9 cellular contexts compared by ENCODE assay signal in genomic region chr1:78145105-78145580, GRCh38.
A peak's percentile ranks its signal among the peaks of the same experiment; 100 is the strongest.
DNase-seq lines count a peak whose midpoint lies in the region; FAIRE-seq and TF ChIP-seq lines count a peak whose summit lies in the region.
"Had no signal": no experiment of that assay in that cellular context is flagged by ENCODE, and none has a peak within 500 bp of the region (broad histone marks: within the 10 kb centered on the region; RNA-seq: fewer than 3 reads in every experiment).

No MANE protein-coding gene starts in this region.

- H2BK120ac ChIP-seq in H9 (ENCODE audit: low read depth, low read length, poor library complexity, severe bottlenecking): no peak overlapping the region

- H3K14ac ChIP-seq in H9 (ENCODE audit: insufficient read depth, low read length): no peak overlapping the region

- no peak overlapping the region for H2BK12ac ChIP-seq in H9 (ENCODE audit: insufficient read length, low read depth, low read length)

- no peaks in the 10 kb centered on the region for H3K4me1 Mint-ChIP-seq in H9

- no peaks in the 10 kb centered on the region for H3K79me1 ChIP-seq in H9 (ENCODE audit: insufficient read depth, low read depth, low read length, poor library complexity, severe bottlenecking)

- no peak overlapping the region for H3T11ph ChIP-seq in H9 (ENCODE audit: low read length)

- H3K79me2 ChIP-seq in H9 (ENCODE audit: insufficient read depth, low read length) (no peaks in the 10 kb centered on the region), KMS-11 (ENCODE audit: insufficient read depth, low read depth) (no peaks in the 10 kb centered on the region), keratinocyte (ENCODE audit: control insufficient read depth, insufficient read depth, low read length) (no peaks in the 10 kb centered on the region)

- H3K4me1 ChIP-seq in H9 (ENCODE audit: insufficient read depth, low read length) (no peaks in the 10 kb centered on the region), KMS-11 (ENCODE audit: low read depth, poor library complexity, severe bottlenecking) (peaks cover 6% of the 10 kb centered on the region), breast epithelium (no peaks in the 10 kb centered on the region), keratinocyte (ENCODE audit: control insufficient read depth, extremely low read depth, insufficient read depth, low read length) (no peaks in the 10 kb centered on the region)

- H4K20me1 ChIP-seq in H9 (ENCODE audit: control insufficient read depth, insufficient read depth, insufficient read length) (no peaks in the 10 kb centered on the region), KMS-11 (ENCODE audit: insufficient read depth) (no peaks in the 10 kb centered on the region), keratinocyte (ENCODE audit: control insufficient read depth, extremely low read depth, insufficient read depth, low read length) (no peaks in the 10 kb centered on the region)

- H3K4me2 ChIP-seq in H9 (ENCODE audit: insufficient read depth, insufficient read length, low read length) (no peak overlapping the region), KMS-11 (no peak overlapping the region), keratinocyte (ENCODE audit: control insufficient read depth, extremely low read depth, insufficient read depth, low read depth, low read length) (no peak overlapping the region)

- WGBS in H9 (ENCODE audit: extremely low coverage, insufficient read length, low lambda C conversion rate): no CpG with 5 or more reads among the region's 2 CpGs

- H3K36me3 ChIP-seq in KMS-11 (ENCODE audit: insufficient read depth) (no peaks in the 10 kb centered on the region), breast epithelium (no peaks in the 10 kb centered on the region), keratinocyte (ENCODE audit: control insufficient read depth in 2 of 2, extremely low read depth in 1 of 2, insufficient read depth in 2 of 2, low read length in 2 of 2) (no peaks in the 10 kb centered on the region)

- DNase-seq in A172 (ENCODE audit: low spot score): peak; percentile 56
- DNase-seq in GM10248 (ENCODE audit: extremely low spot score): peak; percentile 42
- peak; percentile 47 for DNase-seq in H9
- peak; percentile 63 for DNase-seq in RPMI8226
- DNase-seq in breast epithelium (ENCODE audit: low spot score in 2 of 2): peak in 1 of 2 donors; percentile 21
- no peak for DNase-seq in keratinocyte (ENCODE audit: low read depth, low spot score)
- peak; percentile 19 for DNase-seq in stimulated activated CD4-positive, alpha-beta T cell treated with anti-CD3 and anti-CD28 coated beads, Interleukin-2, amount 100 ng/mL, for 48 hours

- H2BK15ac ChIP-seq in H9 (ENCODE audit: low read depth, low read length): no peak overlapping the region

- H4K5ac ChIP-seq in H9 (ENCODE audit: insufficient read length, low read depth, low read length): no peak overlapping the region

- no peak overlapping the region for H3K4me3 ChIP-seq in KMS-11 (IDR thresholded peaks at IDR 0.05; ENCODE audit: insufficient read depth, low read depth, low read length)
- H3K4me3 ChIP-seq in breast epithelium: no peak overlapping the region
- no peak overlapping the region for H3K4me3 ChIP-seq in keratinocyte (ENCODE audit: control insufficient read depth in 2 of 3, extremely low read depth in 1 of 3, insufficient read depth in 2 of 3, low read depth in 1 of 3, low read length in 3 of 3)
- H3K4me3 ChIP-seq: skin epidermis had no signal

- H3K23me2 ChIP-seq in H9 (ENCODE audit: insufficient read length, low read depth, low read length, poor library complexity, severe bottlenecking): no peaks in the 10 kb centered on the region

- no peak overlapping the region for H4K8ac ChIP-seq in H9 (replicated peaks; ENCODE audit: insufficient read length, low read depth, low read length)

- TF ChIP-seq POLR2A in breast epithelium (IDR thresholded peaks at IDR 0.05): no peak

- dilution Hi-C loops in keratinocyte (cut with MboI; ENCODE audit: extremely low pct_ligation_motif_present, low sequenced_read_pairs): no loop called here

- no peak overlapping the region for H3K4me3 Mint-ChIP-seq in H9

- no peaks in the 10 kb centered on the region; a peak in 2 of 5 replicates for H3K9me3 Mint-ChIP-seq in H9

- H3K23ac ChIP-seq in H9 (ENCODE audit: insufficient read length, low read depth, low read length): no peak overlapping the region

- H2BK20ac ChIP-seq in H9 (ENCODE audit: low read depth, low read length, poor library complexity, severe bottlenecking): no peak overlapping the region

- H3K9ac ChIP-seq in H9 (ENCODE audit: extremely low read depth, insufficient read length, low read length) (no peak overlapping the region), KMS-11 (no peak overlapping the region), keratinocyte (ENCODE audit: control insufficient read depth, extremely low read depth, insufficient read depth, low read length) (no peak overlapping the region)

- H3K56ac ChIP-seq in H9 (ENCODE audit: insufficient read length, low read depth, low read length): no peak overlapping the region

- no peak overlapping the region for H2BK5ac ChIP-seq in H9 (ENCODE audit: insufficient read length, low read length)

- POLR2A ChIA-PET in GM10248 (lab: Yijun Ruan, JAX): no interaction called here

- no peak overlapping the region for H3K4ac ChIP-seq in H9 (ENCODE audit: low read depth, low read length)

- H2AFZ ChIP-seq in H9 (ENCODE audit: low read length) (no peak overlapping the region), KMS-11 (ENCODE audit: low read depth) (no peak overlapping the region), keratinocyte (ENCODE audit: control insufficient read depth, low read length) (no peak overlapping the region)

- CTCF ChIA-PET in GM10248 (lab: Yijun Ruan, JAX): interaction anchor here (0.7 to 8.3 kb wide), 13 partner anchors 11 to 527 kb away, joined by 3 to 103 read pairs (median 3); no protein-coding TSS in a partner anchor

- H3K27ac ChIP-seq in H9 (ENCODE audit: insufficient read length, low read depth, low read length) (no peak overlapping the region), KMS-11 (no peak overlapping the region), breast epithelium (no peak overlapping the region), keratinocyte (ENCODE audit: control insufficient read depth, insufficient read depth, low read length) (no peak overlapping the region)
- H3K27ac ChIP-seq: skin epidermis had no signal

- no peak overlapping the region for H2AK5ac ChIP-seq in H9 (ENCODE audit: insufficient read length, low read length)

- no peak overlapping the region for H4K91ac ChIP-seq in H9 (ENCODE audit: insufficient read length, low read depth, low read length)

- H3K9me3 ChIP-seq in H9 (ENCODE audit: control insufficient read depth, low read depth, low read length) (no peaks in the 10 kb centered on the region), breast epithelium (no peaks in the 10 kb centered on the region), keratinocyte (ENCODE audit: control insufficient read depth, low read depth, low read length) (no peaks in the 10 kb centered on the region)

- FAIRE-seq in keratinocyte (lab: Jason Lieb, UNC): peak; percentile 81

- H3K36me3 Mint-ChIP-seq in H9 (ENCODE audit: insufficient read depth in 1 of 3, low read depth in 3 of 3): no peaks in the 10 kb centered on the region

- H3K18ac ChIP-seq in H9 (ENCODE audit: insufficient read length, low read depth, low read length): no peak overlapping the region

- intact Hi-C loops in breast epithelium (cut with DNase I; ENCODE audit: low total_unique reads): loop anchor here (10.0 kb wide), 1 partner anchor 460 kb away; no protein-coding TSS in a partner anchor

- peak; percentile 91 for TF ChIP-seq CTCF in GM10248 (IDR thresholded peaks at IDR 0.05; ENCODE audit: control extremely low read depth, extremely low read depth, low read depth, missing control alignments)
- peak; percentile 95 for TF ChIP-seq CTCF in H9 (conservative IDR thresholded peaks at IDR 0.05)
- peak; percentile 75; the same call in 1 of the 2 replicates for TF ChIP-seq CTCF in KMS-11 (conservative IDR thresholded peaks at IDR 0.05; ENCODE audit: low read depth, low read length)
- peak; percentile 71 to 85 (median 73) for TF ChIP-seq CTCF in breast epithelium (IDR thresholded peaks at IDR 0.05)
- peak; percentile 79 to 86 (median 85) for TF ChIP-seq CTCF in keratinocyte (optimal IDR thresholded peaks at IDR 0.05 in 1 of 3, IDR thresholded peaks at IDR 0.05 in 1 of 3, conservative IDR thresholded peaks at IDR 0.05 in 1 of 3; ENCODE audit: extremely low read depth in 1 of 3, insufficient read depth in 2 of 3, low read length in 3 of 3)

- H3K27me3 ChIP-seq in H9 (ENCODE audit: insufficient read depth, low read length) (no peaks in the 10 kb centered on the region), KMS-11 (ENCODE audit: insufficient read depth, low read depth) (no peaks in the 10 kb centered on the region), breast epithelium (no peaks in the 10 kb centered on the region), keratinocyte (ENCODE audit: control insufficient read depth, extremely low read depth, insufficient read depth, low read length) (no peaks in the 10 kb centered on the region)

- H3K9me1 ChIP-seq in keratinocyte (ENCODE audit: control insufficient read depth, extremely low read depth, insufficient read depth, low read length): no peaks in the 10 kb centered on the region

- no peak overlapping the region for H3K27ac Mint-ChIP-seq in H9

- H3K27me3 Mint-ChIP-seq in H9 (ENCODE audit: low read depth): peaks cover 17% of the 10 kb centered on the region
